Comparison of ENCODE assay signal across 10 cellular contexts in the genomic region with DNA sequence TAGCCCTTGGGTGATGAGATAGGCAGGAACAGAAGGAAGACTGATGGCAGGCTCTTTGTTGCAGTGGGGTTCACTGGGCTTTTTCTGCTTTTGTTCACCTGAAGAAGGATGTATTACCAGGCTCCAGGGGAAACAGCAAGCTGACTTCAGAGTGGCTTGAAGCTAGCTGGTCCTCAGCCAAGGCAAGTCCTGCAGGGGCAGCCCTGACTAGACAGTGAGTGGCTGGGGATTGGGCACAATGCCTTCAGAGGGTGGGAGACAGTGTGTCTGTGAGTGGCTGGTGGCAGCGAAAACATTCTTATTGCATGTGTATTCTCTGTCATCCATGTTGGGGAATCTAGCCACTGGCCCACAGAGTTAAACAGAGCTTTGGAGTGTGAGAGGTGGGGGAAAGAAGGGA. TPM values are rescaled to one million over a fixed set of nuclear protein-coding genes. Genes with fewer than 3 reads are reported as not detected.
DNase-seq lines count a peak whose midpoint lies in the region; ATAC-seq, FAIRE-seq and TF ChIP-seq lines count a peak whose summit lies in the region.
"Had no signal": no experiment of that assay in that cellular context is flagged by ENCODE, and none has a peak within 500 bp of the region (broad histone marks: within the 10 kb centered on the region; RNA-seq: fewer than 3 reads in every experiment).

No MANE protein-coding gene starts in this region.

- H3K56ac ChIP-seq in H1 (replicated peaks; ENCODE audit: insufficient read length, low read depth, low read length) = no peak overlapping the region

- H3K9me3 ChIP-seq in DOHH2 (ENCODE audit: control insufficient read depth, insufficient read depth, low read length) (no peaks in the 10 kb centered on the region), H1 (ENCODE audit: insufficient read depth in 2 of 2, low read depth in 1 of 2, low read length in 1 of 2) (no peaks in the 10 kb centered on the region), neuronal stem cell (replicated peaks in 1 of 2; ENCODE audit: control insufficient read depth in 2 of 2, insufficient read depth in 1 of 2, low read depth in 1 of 2, low read length in 2 of 2) (no peaks in the 10 kb centered on the region)
- H3K9me3 ChIP-seq: Peyer's patch had no signal

- H4K8ac ChIP-seq in H1 (ENCODE audit: extremely low read depth, insufficient read depth, low read length) (peak overlapping the region; percentile 42; the same call in 1 of the 2 replicates), neuronal stem cell (ENCODE audit: low read depth, low read length) (no peak overlapping the region)

- H2BK120ac ChIP-seq in H1 (replicated peaks; ENCODE audit: low read depth, low read length) = no peak overlapping the region
- H2BK120ac ChIP-seq in neuronal stem cell (ENCODE audit: low read depth, low read length) = no peak overlapping the region

- H4K91ac ChIP-seq in H1 (replicated peaks; ENCODE audit: insufficient read length, low read length) = peak overlapping the region; percentile 68
- no peak overlapping the region for H4K91ac ChIP-seq in neuronal stem cell (ENCODE audit: low read depth, low read length, poor library complexity)

- no peak overlapping the region for H2AK5ac ChIP-seq in H1 (ENCODE audit: low read depth, low read length)
- H2AK5ac ChIP-seq in neuronal stem cell (ENCODE audit: low read depth, low read length) = no peak overlapping the region

- peaks cover 7% of the 10 kb centered on the region; the same call in 1 of the 2 replicates for H3K23me2 ChIP-seq in H1 (ENCODE audit: low read depth, low read length)

- H3K27ac ChIP-seq in DOHH2 (ENCODE audit: low read depth, low read length) (no peak overlapping the region), H1 (ENCODE audit: low read depth, low read length) (no peak overlapping the region), neuronal stem cell (replicated peaks; ENCODE audit: low read length) (no peak overlapping the region)
- H3K27ac ChIP-seq: Peyer's patch had no signal

- no peak for TF ChIP-seq RAD21 in H1 (IDR thresholded peaks at IDR 0.05 in 1 of 2, conservative IDR thresholded peaks at IDR 0.05 in 1 of 2; ENCODE audit: low read depth in 2 of 2, low read length in 2 of 2)

- peaks cover 27% of the 10 kb centered on the region for H3K79me2 ChIP-seq in DOHH2 (ENCODE audit: control insufficient read depth, low read length)
- H3K79me2 ChIP-seq in H1 (ENCODE audit: control insufficient read depth in 1 of 2, insufficient read depth in 2 of 2, low read length in 2 of 2) = no peaks in the 10 kb centered on the region

- no peaks in the 10 kb centered on the region; the same call in 1 of the 2 replicates for H3F3A ChIP-seq in DOHH2 (ENCODE audit: control insufficient read depth, insufficient read depth)

- no peak overlapping the region for H3K4ac ChIP-seq in H1 (replicated peaks; ENCODE audit: insufficient read length, low read depth, low read length)
- H3K4ac ChIP-seq in neuronal stem cell (ENCODE audit: low read length) = no peak overlapping the region

- H3K18ac ChIP-seq in H1 (ENCODE audit: extremely low read depth, low read length) = peak overlapping the region; percentile 62; the same call in 1 of the 2 replicates
- H3K18ac ChIP-seq in neuronal stem cell (ENCODE audit: low read length) = no peak overlapping the region

- in situ Hi-C loops in GM13977 (cut with MboI; ENCODE audit: low pct_unique_long_range_greater_than_20kb, low sequenced_read_pairs, unreplicated experiment) = loop anchor here (10.0 kb wide), 1 partner anchor 164 kb away; the partner anchor contains the start of gene DCAF1

- CTCF ChIA-PET in H1 (lab: Charles Lee; ENCODE audit: partially characterized antibody) = interaction anchor here (0.6 to 10.9 kb wide), 30 partner anchors 8 to 658 kb away, joined by 3 to 137 read pairs (median 4); partner anchors contain the start of genes ABHD14B, DCAF1 and RAD54L2

- DNase-seq in M059J (ENCODE audit: low read depth) = peak; percentile 10
- no peak for DNase-seq in H1 (ENCODE audit: low read depth in 1 of 2, low spot score in 2 of 2)
- no peak for DNase-seq in neuronal stem cell (ENCODE audit: low spot score)
- DNase-seq in GM13977 (ENCODE audit: low spot score) = no peak
- DNase-seq in NCI-H2227 treated with DMSO at 0.1 percent for 48 hours (lab: John Stamatoyannopoulos, UW) = no peak

- no peak for TF ChIP-seq EP300 in H1 (IDR thresholded peaks at IDR 0.05; ENCODE audit: borderline replicate concordance in 1 of 2, low read depth in 2 of 2, low read length in 2 of 2)

- H2BK15ac ChIP-seq in H1 (ENCODE audit: low read length) (no peak overlapping the region), neuronal stem cell (ENCODE audit: low read length) (no peak overlapping the region)

- H4K20me1 ChIP-seq in DOHH2 (ENCODE audit: control insufficient read depth, insufficient read depth, low read depth, low read length) (no peaks in the 10 kb centered on the region; the same call in 1 of the 2 replicates), H1 (replicated peaks in 1 of 2; ENCODE audit: control insufficient read depth in 1 of 2, insufficient read depth in 2 of 2, low read length in 2 of 2) (no peaks in the 10 kb centered on the region)

- no peaks in the 10 kb centered on the region; the same call in 1 of the 2 replicates for H3K79me1 ChIP-seq in H1 (ENCODE audit: low read depth, low read length)
- peaks cover 7% of the 10 kb centered on the region for H3K79me1 ChIP-seq in neuronal stem cell (ENCODE audit: low read depth, low read length)

- H3K23ac ChIP-seq in H1 (ENCODE audit: insufficient read length) (no peak overlapping the region), neuronal stem cell (ENCODE audit: low read depth, low read length, poor library complexity) (no peak overlapping the region)

- peak overlapping the region; percentile 82 for H3K4me2 ChIP-seq in DOHH2 (ENCODE audit: low read length)
- no peak overlapping the region for H3K4me2 ChIP-seq in H1 (ENCODE audit: insufficient read depth in 1 of 2, low read depth in 2 of 2, low read length in 2 of 2)
- H3K4me2 ChIP-seq in neuronal stem cell (ENCODE audit: insufficient read depth, low read length, poor library complexity, severe bottlenecking) = no peak overlapping the region

- H3K27me3 ChIP-seq in DOHH2 (ENCODE audit: control insufficient read depth, low read length) (no peaks in the 10 kb centered on the region), H1 (replicated peaks in 1 of 4; ENCODE audit: control insufficient read depth in 3 of 4, extremely low read depth in 1 of 4, insufficient read depth in 3 of 4, low read length in 3 of 4) (no peaks in the 10 kb centered on the region), neuronal stem cell (ENCODE audit: control insufficient read depth in 3 of 3, insufficient read depth in 3 of 3, low read depth in 1 of 3, low read length in 3 of 3) (peaks cover 0 to 26% (median 0%) of the 10 kb centered on the region in 3 experiments)
- H3K27me3 ChIP-seq: Peyer's patch had no signal

- WGBS in H1 (ENCODE audit: extremely low coverage in 1 of 2, insufficient coverage in 1 of 2, insufficient read length in 1 of 2, insufficient replicate concordance in 2 of 2, low coverage in 1 of 2, low lambda C conversion rate in 2 of 2, missing lambda C conversion rate in 1 of 2), 2 experiments = 84% methylated on average over 1 of the region's 1 CpG; no CpG with 5 or more reads in 1 of the 2 experiments
- no CpG with 5 or more reads among the region's 1 CpG for WGBS in neuronal stem cell (ENCODE audit: extremely low coverage in 2 of 2, insufficient read length in 2 of 2, insufficient replicate concordance in 1 of 2), 2 donors

- no peak for TF ChIP-seq POLR2A in H1 (IDR thresholded peaks at IDR 0.05; ENCODE audit: control extremely low read depth in 1 of 2, low read depth in 2 of 2, low read length in 2 of 2)

- H3K4me1 ChIP-seq in DOHH2 (ENCODE audit: control insufficient read depth, low read length) = peaks cover 41% of the 10 kb centered on the region
- H3K4me1 ChIP-seq in H1 (replicated peaks in 1 of 4; ENCODE audit: control insufficient read depth in 3 of 4, insufficient read depth in 4 of 4, low read length in 3 of 4) = peaks cover 0 to 10% (median 5%) of the 10 kb centered on the region in 4 experiments; a peak in 3 of 7 replicates
- H3K4me1 ChIP-seq in neuronal stem cell (ENCODE audit: control insufficient read depth in 2 of 2, insufficient read depth in 1 of 2, low read depth in 1 of 2, low read length in 2 of 2) = peaks cover 6 to 21% of the 10 kb centered on the region in 2 donors

- ATAC-seq in HG02678 (IDR thresholded peaks at IDR 0.05; ENCODE audit: unreplicated experiment) = no peak

- H2BK5ac ChIP-seq in H1 (ENCODE audit: low read depth, low read length) (no peak overlapping the region), neuronal stem cell (ENCODE audit: low read length) (no peak overlapping the region)

- no peak overlapping the region for H4K5ac ChIP-seq in H1 (ENCODE audit: insufficient read length, low read depth, low read length)

- FAIRE-seq in H1 (lab: Jason Lieb, UNC) = no peak
- FAIRE-seq: small intestine had no signal

- no peak overlapping the region for H2BK12ac ChIP-seq in H1 (ENCODE audit: low read depth, low read length)
- no peak overlapping the region for H2BK12ac ChIP-seq in neuronal stem cell (ENCODE audit: low read length)

- no peak overlapping the region for H2AFZ ChIP-seq in H1 (ENCODE audit: low read length)
- H2AFZ ChIP-seq in neuronal stem cell (ENCODE audit: low read length) = no peak overlapping the region

- no peak overlapping the region for H2BK20ac ChIP-seq in H1 (ENCODE audit: low read length)

- POLR2A ChIA-PET in H1 (lab: Charles Lee; ENCODE audit: partially characterized antibody) = interaction anchor here (1.4 to 5.2 kb wide), 5 partner anchors 13 to 169 kb away, joined by 3 to 37 read pairs (median 7); partner anchors contain the start of gene DCAF1

- H3K36me3 ChIP-seq in DOHH2 (ENCODE audit: control insufficient read depth, low read length) (peaks cover 9% of the 10 kb centered on the region), H1 (ENCODE audit: control insufficient read depth in 2 of 4, insufficient read depth in 4 of 4, low read length in 3 of 4) (no peaks in the 10 kb centered on the region), neuronal stem cell (replicated peaks in 1 of 2; ENCODE audit: control insufficient read depth in 2 of 2, insufficient read depth in 2 of 2, low read length in 2 of 2) (peaks cover 2 to 25% of the 10 kb centered on the region in 2 donors)
- H3K36me3 ChIP-seq: Peyer's patch had no signal

- no peak overlapping the region for H3K4me3 ChIP-seq in DOHH2 (ENCODE audit: low read length)
- no peak overlapping the region for H3K4me3 ChIP-seq in H1 (ENCODE audit: extremely low read depth in 1 of 4, insufficient read depth in 2 of 4, low read depth in 3 of 4, low read length in 4 of 4)
- H3K4me3 ChIP-seq in neuronal stem cell (ENCODE audit: low read length in 2 of 2) = no peak overlapping the region
- H3K4me3 ChIP-seq: Peyer's patch had no signal

- H3K14ac ChIP-seq in H1 (ENCODE audit: insufficient read length) (no peak overlapping the region), neuronal stem cell (ENCODE audit: low read length) (no peak overlapping the region)

- TF ChIP-seq CTCF in DOHH2 (IDR thresholded peaks at IDR 0.05; ENCODE audit: low read depth, low read length, poor library complexity, severe bottlenecking) (no peak), H1 (IDR thresholded peaks at IDR 0.05; ENCODE audit: control extremely low read depth in 1 of 3, insufficient read depth in 1 of 3, low read depth in 1 of 3, low read length in 3 of 3) (no peak), GM13977 (IDR thresholded peaks at IDR 0.05; ENCODE audit: extremely low read depth, insufficient read depth, missing control alignments) (no peak)

- H3K9ac ChIP-seq in H1 (replicated peaks in 1 of 4; ENCODE audit: extremely low read depth in 1 of 4, low read depth in 3 of 4, low read length in 3 of 4) (no peak overlapping the region), neuronal stem cell (ENCODE audit: low read depth, low read length, poor library complexity) (peak overlapping the region; percentile 56)

- no peaks in the 10 kb centered on the region for H3K9me2 ChIP-seq in DOHH2 (replicated peaks; ENCODE audit: control insufficient read depth, low read length)

RNA-seq across cellular contexts. Expression of gene TEX264, which starts 2.3 kb away (rescaled TPM):
- total RNA-seq in M059J (2014; rRNA removed; shearing (Covaris generic)) = 56.3 and 61.0 TPM in 2 replicates
- total RNA-seq in H1 (2021; fragmentation: NEBNext Ultra II Directional; extraction: Animal tissue kit (Norgen Biotek cat#: 25700)) = 11.2 and 11.9 TPM in 2 replicates
- 35.6 and 42.0 TPM in 2 replicates for polyA plus RNA-seq in H1 (2011; rRNA removed)
- 22.6 TPM for polyA plus RNA-seq in H1 (2011; cell fraction: cytosol; rRNA removed)
- polyA plus RNA-seq in H1 (2011; cell fraction: nucleus; rRNA removed) = 25.0 TPM
- polyA plus RNA-seq in H1 (2012, experiment 1 of 2) = 9.7 to 13.9 TPM (median 12.3 TPM) in 4 replicates
- polyA plus RNA-seq in H1 (2012, experiment 2 of 2) = 13.6 TPM
- 12.9 TPM for polyA plus RNA-seq in H1 (2013, experiment 1 of 2)
- polyA plus RNA-seq in H1 (2013, experiment 2 of 2) = 15.5 TPM
- polyA minus RNA-seq in H1 (2011; rRNA and poly(A)+ RNA removed) = 12.1 and 25.5 TPM in 2 replicates
- 6.2 TPM for polyA minus RNA-seq in H1 (2011; cell fraction: cytosol; rRNA and poly(A)+ RNA removed)
- 4.4 TPM for polyA minus RNA-seq in H1 (2011; cell fraction: nucleus; rRNA and poly(A)+ RNA removed)
- polyA plus RNA-seq in neuronal stem cell (2013, experiment 1 of 2) = 4.3 TPM
- 4.1 TPM for polyA plus RNA-seq in neuronal stem cell (2013, experiment 2 of 2)

RNA-seq across cellular contexts. Expression of gene GRM2, which starts 38.1 kb away (rescaled TPM):
- not detected in 2 replicates for total RNA-seq in M059J (2014; rRNA removed; shearing (Covaris generic))
- total RNA-seq in H1 (2021; fragmentation: NEBNext Ultra II Directional; extraction: Animal tissue kit (Norgen Biotek cat#: 25700)) = 3.9 and 4.3 TPM in 2 replicates
- polyA plus RNA-seq in H1 (2011; rRNA removed) = 10.5 and 11.7 TPM in 2 replicates
- polyA plus RNA-seq in H1 (2011; cell fraction: cytosol; rRNA removed) = 7.6 TPM
- polyA plus RNA-seq in H1 (2011; cell fraction: nucleus; rRNA removed) = 9.2 TPM
- polyA plus RNA-seq in H1 (2012, experiment 1 of 2) = 2.9 to 4.9 TPM (median 4.2 TPM) in 4 replicates
- 4.5 TPM for polyA plus RNA-seq in H1 (2012, experiment 2 of 2)
- 3.9 TPM for polyA plus RNA-seq in H1 (2013, experiment 1 of 2)
- 3.6 TPM for polyA plus RNA-seq in H1 (2013, experiment 2 of 2)
- polyA minus RNA-seq in H1 (2011; rRNA and poly(A)+ RNA removed) = 4.1 and 4.6 TPM in 2 replicates
- polyA minus RNA-seq in H1 (2011; cell fraction: cytosol; rRNA and poly(A)+ RNA removed) = 2.7 TPM
- 2.4 TPM for polyA minus RNA-seq in H1 (2011; cell fraction: nucleus; rRNA and poly(A)+ RNA removed)
- 4.7 TPM for polyA plus RNA-seq in neuronal stem cell (2013, experiment 1 of 2)
- polyA plus RNA-seq in neuronal stem cell (2013, experiment 2 of 2) = 4.3 TPM
- total RNA-seq: HT-29 had no signal
